1 cellular context compared by ENCODE assay signal in genomic region chr11:1762537-1763302, GRCh38.
TF ChIP-seq lines count a peak whose summit lies in the region.

No MANE protein-coding gene starts in this region.

TF ChIP-seq in HepG2, 621 proteins besides CTCF, POLR2A, EP300 and RAD21 (continued from another document and continues in another):
- TF ChIP-seq MLX (CRISPR knock-in tag; IDR thresholded peaks at IDR 0.05) = peak; percentile 52; the same call in 1 of the 2 replicates
- TF ChIP-seq ZNF737 (CRISPR knock-in tag; IDR thresholded peaks at IDR 0.05; ENCODE audit: borderline replicate concordance) = 0 out of 2 replicates have a peak, but pooled peaks have one; percentile 22
- TF ChIP-seq SSRP1 (CRISPR knock-in tag; IDR thresholded peaks at IDR 0.05) = no peak
- TF ChIP-seq KDM5B (CRISPR knock-in tag; IDR thresholded peaks at IDR 0.05; ENCODE audit: borderline replicate concordance) = peak; percentile 45; the same call in 1 of the 2 replicates
- no peak for TF ChIP-seq ZNF337 (CRISPR knock-in tag; IDR thresholded peaks at IDR 0.05; ENCODE audit: borderline replicate concordance, low read depth)
- TF ChIP-seq MXI1 (IDR thresholded peaks at IDR 0.05; ENCODE audit: borderline replicate concordance, low read depth, low read length) = peak; percentile 59; the same call in 1 of the 3 replicates
- TF ChIP-seq ZNF335 (CRISPR knock-in tag; IDR thresholded peaks at IDR 0.05) = no peak
- no peak for TF ChIP-seq ZMAT3 (CRISPR knock-in tag; conservative IDR thresholded peaks at IDR 0.05)
- no peak for TF ChIP-seq ATF7 (IDR thresholded peaks at IDR 0.05)
- TF ChIP-seq ATF7 (CRISPR knock-in tag; IDR thresholded peaks at IDR 0.05) = peak; percentile 10; the same call in 1 of the 2 replicates
- TF ChIP-seq MEIS1 (CRISPR knock-in tag; IDR thresholded peaks at IDR 0.05; ENCODE audit: borderline replicate concordance) = no peak
- 0 out of 2 replicates have a peak, but pooled peaks have one; percentile 16 for TF ChIP-seq ZNF567 (CRISPR knock-in tag; IDR thresholded peaks at IDR 0.05; ENCODE audit: borderline replicate concordance)
- peak; percentile 66; the same call in 1 of the 2 replicates for TF ChIP-seq ZBTB7B (CRISPR knock-in tag; IDR thresholded peaks at IDR 0.05)
- no peak for TF ChIP-seq PHF20 (CRISPR knock-in tag; IDR thresholded peaks at IDR 0.05)
- 0 out of 4 replicates have a peak, but pooled peaks of 1 of the 2 experiments have one; percentile 3 for TF ChIP-seq NR2F1 (CRISPR knock-in tag; IDR thresholded peaks at IDR 0.05)
- TF ChIP-seq TMF1 (CRISPR knock-in tag; IDR thresholded peaks at IDR 0.05; ENCODE audit: low read depth) = no peak
- TF ChIP-seq ETV6 (CRISPR knock-in tag; conservative IDR thresholded peaks at IDR 0.05) = 0 out of 2 replicates have a peak, but pooled peaks have one; percentile 73
- no peak for TF ChIP-seq ZNF121 (CRISPR knock-in tag; IDR thresholded peaks at IDR 0.05)
- peak; percentile 67; the same call in 1 of the 2 replicates for TF ChIP-seq KLF9 (CRISPR knock-in tag; IDR thresholded peaks at IDR 0.05; ENCODE audit: low read depth)
- TF ChIP-seq ZNF788 (CRISPR knock-in tag; IDR thresholded peaks at IDR 0.05; ENCODE audit: borderline replicate concordance) = peak; percentile 22; the same call in 1 of the 2 replicates
- TF ChIP-seq ZNF557 (CRISPR knock-in tag; IDR thresholded peaks at IDR 0.05) = no peak
- TF ChIP-seq PRDM15 (CRISPR knock-in tag; IDR thresholded peaks at IDR 0.05) = no peak
- TF ChIP-seq MEF2D (CRISPR knock-in tag; IDR thresholded peaks at IDR 0.05) = no peak; the same call in 1 of the 2 replicates
- TF ChIP-seq ZNF441 (CRISPR knock-in tag; IDR thresholded peaks at IDR 0.05; ENCODE audit: borderline replicate concordance) = 0 out of 2 replicates have a peak, but pooled peaks have one; percentile 12
- TF ChIP-seq FOXO4 (CRISPR knock-in tag; conservative IDR thresholded peaks at IDR 0.05) = 0 out of 2 replicates have a peak, but pooled peaks have one; percentile 58
- peak; percentile 79; the same call in 1 of the 2 replicates for TF ChIP-seq SIN3A (IDR thresholded peaks at IDR 0.05; ENCODE audit: borderline replicate concordance, low read depth, low read length)
- TF ChIP-seq ZNF670 (CRISPR knock-in tag; IDR thresholded peaks at IDR 0.05; ENCODE audit: borderline replicate concordance) = no peak
- no peak for TF ChIP-seq ZNF781 (CRISPR knock-in tag; IDR thresholded peaks at IDR 0.05; ENCODE audit: borderline replicate concordance, not compliant biosample characterization)
- TF ChIP-seq ESRRA (CRISPR knock-in tag; IDR thresholded peaks at IDR 0.05; ENCODE audit: low read depth) = peak; percentile 36; the same call in 1 of the 2 replicates
- no peak for TF ChIP-seq ZNF44 (CRISPR knock-in tag; IDR thresholded peaks at IDR 0.05)
- TF ChIP-seq DPF2 (CRISPR knock-in tag; IDR thresholded peaks at IDR 0.05; ENCODE audit: borderline replicate concordance, low read depth) = no peak
- TF ChIP-seq ZNF256 (CRISPR knock-in tag; conservative IDR thresholded peaks at IDR 0.05) = 0 out of 2 replicates have a peak, but pooled peaks have one; percentile 65
- TF ChIP-seq ZGPAT (CRISPR knock-in tag; IDR thresholded peaks at IDR 0.05) = 0 out of 2 replicates have a peak, but pooled peaks have one; percentile 34
- peak; percentile 27; the same call in 1 of the 2 replicates for TF ChIP-seq ZFP91 (CRISPR knock-in tag; IDR thresholded peaks at IDR 0.05; ENCODE audit: borderline replicate concordance)
- no peak for TF ChIP-seq ZFP37 (CRISPR knock-in tag; IDR thresholded peaks at IDR 0.05; ENCODE audit: borderline replicate concordance)
- TF ChIP-seq ZNF598 (CRISPR knock-in tag; IDR thresholded peaks at IDR 0.05; ENCODE audit: borderline replicate concordance) = 0 out of 2 replicates have a peak, but pooled peaks have one; percentile 24
- peak; percentile 54 for TF ChIP-seq ZBTB25 (CRISPR knock-in tag; IDR thresholded peaks at IDR 0.05)
- TF ChIP-seq ZNF639 (CRISPR knock-in tag; conservative IDR thresholded peaks at IDR 0.05) = 0 out of 2 replicates have a peak, but pooled peaks have one; percentile 58
- TF ChIP-seq LBX2 (CRISPR knock-in tag; IDR thresholded peaks at IDR 0.05; ENCODE audit: borderline replicate concordance) = 0 out of 2 replicates have a peak, but pooled peaks have one; percentile 38
- no peak for TF ChIP-seq HOXA9 (CRISPR knock-in tag; IDR thresholded peaks at IDR 0.05; ENCODE audit: borderline replicate concordance)
- TF ChIP-seq THAP11 (CRISPR knock-in tag; IDR thresholded peaks at IDR 0.05) = peak; percentile 53; the same call in 1 of the 2 replicates
- 0 out of 2 replicates have a peak, but pooled peaks have one; percentile 42 for TF ChIP-seq HNRNPL (IDR thresholded peaks at IDR 0.05; ENCODE audit: low read depth, low read length)
- peak; percentile 58; the same call in 1 of the 2 replicates for TF ChIP-seq RXRB (CRISPR knock-in tag; IDR thresholded peaks at IDR 0.05; ENCODE audit: borderline replicate concordance)
- no peak for TF ChIP-seq ZHX2 (IDR thresholded peaks at IDR 0.05; ENCODE audit: low read depth)
- no peak for TF ChIP-seq ZHX2 (CRISPR knock-in tag; IDR thresholded peaks at IDR 0.05; ENCODE audit: borderline replicate concordance)
